In genomic region chr2:156380117-156380645, GRCh38 we compare ENCODE assay signal across 12 cellular contexts. TPM values are rescaled to one million over a fixed set of nuclear protein-coding genes. Genes with fewer than 3 reads are reported as not detected.
A peak's percentile ranks its signal among the peaks of the same experiment; 100 is the strongest.
DNase-seq lines count a peak whose midpoint lies in the region; ATAC-seq and TF ChIP-seq lines count a peak whose summit lies in the region.
"Had no signal": no experiment of that assay in that cellular context is flagged by ENCODE, and none has a peak within 500 bp of the region (broad histone marks: within the 10 kb centered on the region; RNA-seq: fewer than 3 reads in every experiment).

No MANE protein-coding gene starts in this region.

- H3K27ac Mint-ChIP-seq in stimulated activated naive CD8-positive, alpha-beta T cell treated with anti-CD3 and anti-CD28 coated beads, Interleukin-15, amount 100 ng/mL, for 72 hours: no peak overlapping the region

- intact Hi-C loops in left ventricle myocardium superior (cut with micrococcal nuclease): no loop called here

- H3K27ac ChIP-seq in cardiac muscle cell: no peak overlapping the region
- H3K27ac ChIP-seq in foreskin keratinocyte: no peak overlapping the region
- H3K27ac ChIP-seq: left ventricle myocardium inferior, skin epidermis, testis had no signal

- peaks cover 40% of the 10 kb centered on the region for H3K4me1 Mint-ChIP-seq in stimulated activated naive CD8-positive, alpha-beta T cell treated with anti-CD3 and anti-CD28 coated beads, Interleukin-15, amount 100 ng/mL, for 72 hours

- TF ChIP-seq CTCF in cardiac muscle cell (IDR thresholded peaks at IDR 0.05; ENCODE audit: low read depth, low read length) (no peak), foreskin keratinocyte (conservative IDR thresholded peaks at IDR 0.05) (no peak)

- H3K36me3 ChIP-seq in cardiac muscle cell: no peaks in the 10 kb centered on the region
- H3K36me3 ChIP-seq: left ventricle myocardium inferior had no signal

- H3K4me3 Mint-ChIP-seq in stimulated activated naive CD8-positive, alpha-beta T cell treated with anti-CD3 and anti-CD28 coated beads, Interleukin-15, amount 100 ng/mL, for 72 hours: peak overlapping the region; percentile 12 to 50

- H3K9me3 Mint-ChIP-seq in stimulated activated naive CD8-positive, alpha-beta T cell treated with anti-CD3 and anti-CD28 coated beads, Interleukin-15, amount 100 ng/mL, for 72 hours: peaks cover 0 to under 1% of the 10 kb centered on the region in 2 donors

- H3K27me3 Mint-ChIP-seq in stimulated activated naive CD8-positive, alpha-beta T cell treated with anti-CD3 and anti-CD28 coated beads, Interleukin-15, amount 100 ng/mL, for 72 hours: no peaks in the 10 kb centered on the region

- ATAC-seq in left ventricle myocardium superior (no peak), HG02884 (IDR thresholded peaks at IDR 0.05; ENCODE audit: unreplicated experiment) (peak; percentile 73), foreskin keratinocyte (no peak)
- ATAC-seq in stimulated activated naive CD8-positive, alpha-beta T cell treated with anti-CD3 and anti-CD28 coated beads, Interleukin-15, amount 100 ng/mL, for 72 hours: peak; percentile 84

- H3K4me1 ChIP-seq in cardiac muscle cell (ENCODE audit: low read depth) (peaks cover 7% of the 10 kb centered on the region), foreskin keratinocyte (no peaks in the 10 kb centered on the region)
- H3K4me1 ChIP-seq: left ventricle myocardium inferior, testis had no signal

- no peaks in the 10 kb centered on the region for H3K9me3 ChIP-seq in cardiac muscle cell (ENCODE audit: low read depth)
- H3K9me3 ChIP-seq: testis had no signal

- H3K27me3 ChIP-seq in cardiac muscle cell (no peaks in the 10 kb centered on the region), foreskin keratinocyte (no peaks in the 10 kb centered on the region)
- H3K27me3 ChIP-seq: testis had no signal

- H3K4me3 ChIP-seq in cardiac muscle cell: no peak overlapping the region
- H3K4me3 ChIP-seq: left ventricle myocardium inferior, skin epidermis, testis had no signal

- DNase-seq in cardiac muscle cell (ENCODE audit: low read depth in 1 of 2, low spot score in 1 of 2) (peak; percentile 7 to 15), left ventricle myocardium superior (no peak), NCI-H82 (lab: John Stamatoyannopoulos, UW) (peak; percentile 81), NCI-H524 (lab: John Stamatoyannopoulos, UW) (no peak), foreskin keratinocyte (no peak), dedifferentiated amniotic fluid mesenchymal stem cell (ENCODE audit: extremely low spot score) (no peak)
- DNase-seq in stimulated activated naive CD8-positive, alpha-beta T cell treated with anti-CD3 and anti-CD28 coated beads, Interleukin-15, amount 100 ng/mL, for 72 hours: peak in 1 of 2 donors; percentile 22
- DNase-seq: left ventricle myocardium inferior, SIG-M5, testis had no signal

RNA-seq across cellular contexts. Expression of gene NR4A2, which starts 47.7 kb away (rescaled TPM):
- total RNA-seq in cardiac muscle cell: 0.04 and 0.36 TPM in 2 replicates
- 0.17 and 0.35 TPM in 2 replicates for polyA plus RNA-seq in cardiac muscle cell
- total RNA-seq in left ventricle myocardium superior: 1.4 TPM
- total RNA-seq in foreskin keratinocyte: 0.31 and 0.32 TPM in 2 replicates
- polyA plus RNA-seq in foreskin keratinocyte: 0.17 and 0.30 TPM in 2 replicates

RNA-seq across cellular contexts. Expression of gene GPD2, which starts 56.0 kb away (rescaled TPM):
- total RNA-seq in cardiac muscle cell (25.2 and 27.4 TPM in 2 replicates), left ventricle myocardium superior (18.5 TPM), foreskin keratinocyte (55.8 and 66.5 TPM in 2 replicates)
- polyA plus RNA-seq in cardiac muscle cell (8.1 and 11.3 TPM in 2 replicates), foreskin keratinocyte (7.4 and 11.6 TPM in 2 replicates)

Comparison
In these comparisons a context has a peak if more than half of its experiments do, and no peak if none do; other contexts are left out.
1. DNase-seq: peak in cardiac muscle cell (2 of 2) and NCI-H82 (single experiment); none in left ventricle myocardium superior (single experiment), NCI-H524 (0 of 2), foreskin keratinocyte (0 of 2) and dedifferentiated amniotic fluid mesenchymal stem cell (single experiment).
2. ATAC-seq: peak in HG02884 (single experiment) and stimulated activated naive CD8-positive, alpha-beta T cell treated with anti-CD3 and anti-CD28 coated beads, Interleukin-15, amount 100 ng/mL, for 72 hours (single experiment); none in left ventricle myocardium superior (single experiment) and foreskin keratinocyte (single experiment).